ENCODE assay signal across 10 cellular contexts in the genomic region with DNA sequence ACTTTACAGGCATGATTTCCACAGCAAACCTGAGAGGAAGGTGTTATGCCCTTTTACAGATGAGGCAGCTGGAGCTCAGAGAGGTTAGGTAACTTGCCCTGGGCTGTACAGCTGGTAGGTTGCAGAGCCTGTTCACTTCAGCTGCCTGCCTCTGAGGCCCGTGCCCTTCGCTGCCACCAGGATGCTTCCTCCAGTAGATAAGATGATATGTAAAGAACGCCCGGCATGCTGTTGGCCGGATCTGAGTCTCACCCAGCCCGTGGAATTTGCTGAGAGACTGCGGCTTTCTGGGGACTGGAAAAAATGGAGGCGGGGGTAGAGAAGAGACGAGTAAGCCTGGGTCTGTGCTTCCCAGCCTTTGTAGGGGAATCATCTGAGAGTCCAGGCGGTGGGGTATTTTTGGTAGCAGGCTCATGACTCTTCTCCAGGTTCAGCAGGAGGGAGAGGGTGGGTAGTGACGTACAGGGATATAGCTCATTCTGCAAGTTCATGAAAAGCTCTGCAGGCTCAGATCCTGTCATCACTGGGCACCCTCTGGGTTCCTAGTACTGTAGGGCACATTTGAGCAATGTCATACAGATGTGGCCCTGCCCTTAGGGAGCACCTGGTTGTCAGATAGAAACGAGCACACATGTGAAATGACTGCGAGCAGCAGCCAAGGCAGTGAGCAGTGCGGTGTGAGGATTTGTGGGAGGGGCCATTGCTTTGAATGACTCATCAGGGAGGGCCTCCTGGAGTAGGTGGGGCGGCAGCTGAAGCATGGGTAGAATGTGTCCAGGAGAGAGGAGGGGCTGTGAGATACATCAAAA.
DNase-seq lines count a peak whose midpoint lies in the region; ATAC-seq and TF ChIP-seq lines count a peak whose summit lies in the region.
"Had no signal": no experiment of that assay in that cellular context is flagged by ENCODE, and none has a peak within 500 bp of the region (broad histone marks: within the 10 kb centered on the region; RNA-seq: fewer than 3 reads in every experiment).

No MANE protein-coding gene starts in this region.

- no peak overlapping the region for H3K4me3 Mint-ChIP-seq in MCF 10A (ENCODE audit: unreplicated experiment)
- no peak overlapping the region for H3K4me3 Mint-ChIP-seq in naive thymus-derived CD4-positive, alpha-beta T cell

- no peak for ATAC-seq in HG02970 (IDR thresholded peaks at IDR 0.05; ENCODE audit: low FRiP score, unreplicated experiment)
- ATAC-seq in naive thymus-derived CD4-positive, alpha-beta T cell: no peak

- peaks cover 6% of the 10 kb centered on the region for H3K36me3 Mint-ChIP-seq in MCF 10A (ENCODE audit: insufficient read depth, unreplicated experiment)
- H3K36me3 Mint-ChIP-seq in naive thymus-derived CD4-positive, alpha-beta T cell: no peaks in the 10 kb centered on the region

- CTCF ChIA-PET in MCF 10A (lab: Yijun Ruan, JAX): interaction anchor here (1.0 to 1.7 kb wide), 6 partner anchors 33 to 63 kb away, joined by 3 to 6 read pairs (median 4); no protein-coding TSS in a partner anchor
- CTCF ChIA-PET in naive thymus-derived CD4-positive, alpha-beta T cell (lab: Charles Lee): no interaction called here

- POLR2A ChIA-PET in MCF 10A (lab: Yijun Ruan, JAX): interaction anchor here (1.2 kb wide), 1 partner anchor 18 kb away, joined by 3 read pairs; no protein-coding TSS in a partner anchor
- POLR2A ChIA-PET in naive thymus-derived CD4-positive, alpha-beta T cell (lab: Charles Lee): no interaction called here

- no peak overlapping the region for H3K4me3 ChIP-seq in breast epithelium
- no peak overlapping the region for H3K4me3 ChIP-seq in SJSA1
- H3K4me3 ChIP-seq in left ventricle myocardium inferior: peak overlapping the region; percentile 34
- H3K4me3 ChIP-seq in transverse colon: no peak overlapping the region
- H3K4me3 ChIP-seq in naive thymus-derived CD4-positive, alpha-beta T cell (ENCODE audit: low read length): no peak overlapping the region
- H3K4me3 ChIP-seq: dorsolateral prefrontal cortex had no signal

- TF ChIP-seq CTCF in MCF 10A (IDR thresholded peaks at IDR 0.05; ENCODE audit: unreplicated experiment) (no peak), breast epithelium (IDR thresholded peaks at IDR 0.05) (no peak), left ventricle myocardium inferior (IDR thresholded peaks at IDR 0.05; ENCODE audit: borderline replicate concordance) (no peak), transverse colon (IDR thresholded peaks at IDR 0.05) (no peak)

- no peaks in the 10 kb centered on the region for H3K27me3 Mint-ChIP-seq in MCF 10A (ENCODE audit: insufficient read depth, unreplicated experiment)
- peaks cover 0 to 24% (median 0%) of the 10 kb centered on the region in 5 donors for H3K27me3 Mint-ChIP-seq in naive thymus-derived CD4-positive, alpha-beta T cell

- H3K4me1 ChIP-seq in breast epithelium (no peaks in the 10 kb centered on the region), SJSA1 (replicated peaks) (peaks cover 4% of the 10 kb centered on the region), left ventricle myocardium inferior (peaks cover 96% of the 10 kb centered on the region), transverse colon (peaks cover 3 to 9% (median 4%) of the 10 kb centered on the region in 4 donors)
- H3K4me1 ChIP-seq in naive thymus-derived CD4-positive, alpha-beta T cell (ENCODE audit: control insufficient read depth in 2 of 2, insufficient read depth in 2 of 2, low read length in 2 of 2): no peaks in the 10 kb centered on the region

- no peak for TF ChIP-seq EP300 in transverse colon (IDR thresholded peaks at IDR 0.05; ENCODE audit: low read depth)

- H3K27ac ChIP-seq in breast epithelium (no peak overlapping the region), SJSA1 (no peak overlapping the region), left ventricle myocardium inferior (replicated peaks) (peak overlapping the region; percentile 96), transverse colon (no peak overlapping the region)
- no peak overlapping the region for H3K27ac ChIP-seq in naive thymus-derived CD4-positive, alpha-beta T cell (ENCODE audit: low read depth, low read length)

- H3K27me3 ChIP-seq in breast epithelium: no peaks in the 10 kb centered on the region
- H3K27me3 ChIP-seq in SJSA1 (replicated peaks): no peaks in the 10 kb centered on the region
- no peaks in the 10 kb centered on the region for H3K27me3 ChIP-seq in left ventricle myocardium inferior (ENCODE audit: low read depth)
- H3K27me3 ChIP-seq in transverse colon: no peaks in the 10 kb centered on the region
- H3K27me3 ChIP-seq in naive thymus-derived CD4-positive, alpha-beta T cell (ENCODE audit: control insufficient read depth in 2 of 2, insufficient read depth in 2 of 2, low read length in 2 of 2): no peaks in the 10 kb centered on the region
- H3K27me3 ChIP-seq: dorsolateral prefrontal cortex had no signal

- WGBS in transverse colon (ENCODE audit: low coverage in 1 of 2), 2 donors: 33 to 75% methylated on average over 1 to 15 of the region's 15 CpGs

- no peak overlapping the region for H3K27ac Mint-ChIP-seq in MCF 10A (ENCODE audit: low read depth, unreplicated experiment)
- no peak overlapping the region for H3K27ac Mint-ChIP-seq in naive thymus-derived CD4-positive, alpha-beta T cell

- BruUV-seq in MCF 10A (replicated peaks; lab: Mats Ljungman, UMichigan): no TSS peak

- intact Hi-C loops in MCF 10A (cut with micrococcal nuclease): no loop called here
- intact Hi-C loops in breast epithelium (cut with DNase I; ENCODE audit: low total_unique reads): no loop called here
- intact Hi-C loops in left ventricle myocardium inferior (cut with micrococcal nuclease): no loop called here
- intact Hi-C loops in transverse colon (cut with DNase I; ENCODE audit: low total_unique reads): no loop called here
- intact Hi-C loops in naive thymus-derived CD4-positive, alpha-beta T cell (cut with micrococcal nuclease): no loop called here

- peaks cover 11% of the 10 kb centered on the region for H3K4me1 Mint-ChIP-seq in MCF 10A (ENCODE audit: insufficient read depth, unreplicated experiment)
- no peaks in the 10 kb centered on the region for H3K4me1 Mint-ChIP-seq in naive thymus-derived CD4-positive, alpha-beta T cell

- no peaks in the 10 kb centered on the region for H3K36me3 ChIP-seq in breast epithelium
- H3K36me3 ChIP-seq in SJSA1: no peaks in the 10 kb centered on the region
- H3K36me3 ChIP-seq in left ventricle myocardium inferior: no peaks in the 10 kb centered on the region
- no peaks in the 10 kb centered on the region for H3K36me3 ChIP-seq in transverse colon
- H3K36me3 ChIP-seq in naive thymus-derived CD4-positive, alpha-beta T cell (ENCODE audit: control insufficient read depth in 2 of 3, insufficient read depth in 3 of 3, low read length in 3 of 3): no peaks in the 10 kb centered on the region

- H3K9me3 ChIP-seq in breast epithelium (no peaks in the 10 kb centered on the region), SJSA1 (replicated peaks) (no peaks in the 10 kb centered on the region), left ventricle myocardium inferior (replicated peaks) (no peaks in the 10 kb centered on the region), transverse colon (no peaks in the 10 kb centered on the region)
- H3K9me3 ChIP-seq in naive thymus-derived CD4-positive, alpha-beta T cell (ENCODE audit: control insufficient read depth in 2 of 3, low read length in 3 of 3): no peaks in the 10 kb centered on the region

- peak; percentile 83 for DNase-seq in MCF 10A (ENCODE audit: unreplicated experiment)
- DNase-seq in breast epithelium (ENCODE audit: low spot score in 2 of 2): no peak
- DNase-seq in SJSA1 (ENCODE audit: low read depth in 1 of 2, low spot score in 2 of 2): peak; percentile 33 to 67
- no peak for DNase-seq in left ventricle myocardium inferior
- peak; percentile 21 for DNase-seq in transverse colon
- no peak for DNase-seq in NCI-H1092 (lab: John Stamatoyannopoulos, UW)
- DNase-seq in naive thymus-derived CD4-positive, alpha-beta T cell: no peak
- DNase-seq: NCI-H446 treated with DMSO at 0.1 percent for 48 hours had no signal

- no peaks in the 10 kb centered on the region for H3K9me3 Mint-ChIP-seq in MCF 10A (ENCODE audit: unreplicated experiment)
- no peaks in the 10 kb centered on the region for H3K9me3 Mint-ChIP-seq in naive thymus-derived CD4-positive, alpha-beta T cell

- in situ Hi-C loops in transverse colon (cut with MboI; ENCODE audit: low pct_ligation_motif_present in 1 of 4, low pct_unique_long_range_greater_than_20kb in 1 of 4, low sequenced_read_pairs in 3 of 4): no loop called here

- TF ChIP-seq POLR2A in breast epithelium (IDR thresholded peaks at IDR 0.05) (no peak), transverse colon (IDR thresholded peaks at IDR 0.05) (no peak)

Comparison
In these comparisons a context has a peak if more than half of its experiments do, and no peak if none do; other contexts are left out.
1. DNase-seq: peak in MCF 10A (single experiment), SJSA1 (2 of 2) and transverse colon (single experiment); none in breast epithelium (0 of 2), left ventricle myocardium inferior (single experiment), NCI-H1092 (single experiment) and naive thymus-derived CD4-positive, alpha-beta T cell (0 of 9).